ENCODE assay signal across 10 cellular contexts in genomic region chr6:169961772-169962561, GRCh38.
DNase-seq lines count a peak whose midpoint lies in the region; ATAC-seq and TF ChIP-seq lines count a peak whose summit lies in the region.
"Had no signal": no experiment of that assay in that cellular context is flagged by ENCODE, and none has a peak within 500 bp of the region (broad histone marks: within the 10 kb centered on the region; RNA-seq: fewer than 3 reads in every experiment).

No MANE protein-coding gene starts in this region.

- peak; percentile 70 for DNase-seq in WTC11 (ENCODE audit: low spot score)
- peak; percentile 64 for DNase-seq in dermis blood vessel endothelial cell
- DNase-seq in mesendoderm = peak; percentile 59
- DNase-seq in stomach = peak; percentile 24
- DNase-seq in DMS153 (lab: John Stamatoyannopoulos, UW) = no peak
- no peak for DNase-seq in GF-D8 (lab: John Stamatoyannopoulos, UW)
- DNase-seq in DMS53 treated with DMSO at 0.1 percent for 48 hours (lab: John Stamatoyannopoulos, UW; ENCODE audit: unreplicated experiment) = no peak

- peak overlapping the region; percentile 82 for H3K56ac ChIP-seq in mesendoderm (ENCODE audit: low read length)

- H3K79me1 ChIP-seq in mesendoderm (ENCODE audit: low read length) = no peaks in the 10 kb centered on the region

- H3K23ac ChIP-seq in mesendoderm (ENCODE audit: low read length) = no peak overlapping the region

- H3K79me2 ChIP-seq in mesendoderm (ENCODE audit: control insufficient read depth, insufficient read depth, low read length) = no peaks in the 10 kb centered on the region

- H3K36me3 ChIP-seq in mesendoderm (ENCODE audit: control insufficient read depth, insufficient read depth, low read length) = no peaks in the 10 kb centered on the region
- no peaks in the 10 kb centered on the region for H3K36me3 ChIP-seq in stomach

- no peak overlapping the region for H3K27ac Mint-ChIP-seq in WTC11

- H3K9me3 Mint-ChIP-seq in WTC11 = no peaks in the 10 kb centered on the region; the same call in 1 of the 2 replicates

- H3K27ac ChIP-seq in mesendoderm (ENCODE audit: low read depth, low read length) = no peak overlapping the region
- peak overlapping the region in 2 of 5 donors; percentile 38 to 68 for H3K27ac ChIP-seq in stomach
- H3K27ac ChIP-seq: SK-N-MC had no signal

- peak overlapping the region; percentile 23 for H3K4me3 ChIP-seq in mesendoderm (ENCODE audit: low read length)
- peak overlapping the region; percentile 30 to 46 (median 42) for H3K4me3 ChIP-seq in stomach
- H3K4me3 ChIP-seq: SK-N-MC had no signal

- no peaks in the 10 kb centered on the region for H3K9me3 ChIP-seq in stomach

- no peak for TF ChIP-seq POLR2A in stomach (IDR thresholded peaks at IDR 0.05)

- H4K5ac ChIP-seq in mesendoderm (ENCODE audit: low read length) = no peak overlapping the region

- intact Hi-C loops in stomach (cut with DNase I; ENCODE audit: low total_unique reads) = no loop called here

- TF ChIP-seq EP300 in stomach (IDR thresholded peaks at IDR 0.05) = no peak

- CTCF ChIA-PET in WTC11 (lab: Charles Lee) = interaction anchor here (0.7 to 1.8 kb wide), 7 partner anchors 16 to 325 kb away, joined by 3 to 11 read pairs (median 3); no protein-coding TSS in a partner anchor

- H2AK5ac ChIP-seq in mesendoderm (ENCODE audit: low read length) = no peak overlapping the region

- no peak overlapping the region for H2BK15ac ChIP-seq in mesendoderm (replicated peaks; ENCODE audit: low read depth)

- peak; percentile 78 for ATAC-seq in WTC11
- no peak for ATAC-seq in GM18519 (IDR thresholded peaks at IDR 0.05; ENCODE audit: low FRiP score, unreplicated experiment)
- ATAC-seq: esophagus mucosa had no signal

- H3K4me3 Mint-ChIP-seq in WTC11 = peak overlapping the region; percentile 51

- H4K8ac ChIP-seq in mesendoderm (ENCODE audit: low read depth, low read length) = no peak overlapping the region

- H2BK120ac ChIP-seq in mesendoderm (ENCODE audit: low read depth, low read length) = no peak overlapping the region

- H3K36me3 Mint-ChIP-seq in WTC11 = no peaks in the 10 kb centered on the region

- no peak overlapping the region for H2BK5ac ChIP-seq in mesendoderm (ENCODE audit: low read length)

- H3K4ac ChIP-seq in mesendoderm (ENCODE audit: low read depth, low read length) = no peak overlapping the region

- no peaks in the 10 kb centered on the region for H3K4me1 ChIP-seq in mesendoderm (ENCODE audit: control insufficient read depth, low read depth, low read length)
- peaks cover 8 to 25% (median 16%) of the 10 kb centered on the region in 4 donors for H3K4me1 ChIP-seq in stomach

- no peaks in the 10 kb centered on the region for H3K27me3 ChIP-seq in mesendoderm (ENCODE audit: insufficient read depth, low read length, poor library complexity)
- peaks cover 0 to 45% (median 12%) of the 10 kb centered on the region in 3 donors for H3K27me3 ChIP-seq in stomach

- POLR2A ChIA-PET in WTC11 (lab: Charles Lee) = no interaction called here

- H3K18ac ChIP-seq in mesendoderm (ENCODE audit: low read length) = no peak overlapping the region

- TF ChIP-seq CTCF in WTC11 (IDR thresholded peaks at IDR 0.05) (no peak), stomach (IDR thresholded peaks at IDR 0.05) (peak in 3 of 7 experiments; percentile 32 to 46 (median 45))

- peak overlapping the region; percentile 63 for H3K9ac ChIP-seq in mesendoderm (ENCODE audit: low read length)

- peaks cover 7% of the 10 kb centered on the region for H3K27me3 Mint-ChIP-seq in WTC11 (ENCODE audit: low read depth)

- no CpG with 5 or more reads among the region's 75 CpGs for WGBS in mesendoderm (ENCODE audit: extremely low coverage, insufficient coverage, low lambda C conversion rate)
- 19 to 37% (median 24%) methylated on average over 28 to 75 of the region's 75 CpGs for WGBS in stomach, 5 donors

- H3K4me2 ChIP-seq in mesendoderm (ENCODE audit: low read length) = peak overlapping the region; percentile 59

- H3K4me1 Mint-ChIP-seq in WTC11 = peaks cover 6% of the 10 kb centered on the region; the same call in 1 of the 2 replicates

TF ChIP-seq in WTC11, 78 proteins besides CTCF, POLR2A, EP300 and RAD21 (continues in another document):
- TF ChIP-seq, protein P1, sequence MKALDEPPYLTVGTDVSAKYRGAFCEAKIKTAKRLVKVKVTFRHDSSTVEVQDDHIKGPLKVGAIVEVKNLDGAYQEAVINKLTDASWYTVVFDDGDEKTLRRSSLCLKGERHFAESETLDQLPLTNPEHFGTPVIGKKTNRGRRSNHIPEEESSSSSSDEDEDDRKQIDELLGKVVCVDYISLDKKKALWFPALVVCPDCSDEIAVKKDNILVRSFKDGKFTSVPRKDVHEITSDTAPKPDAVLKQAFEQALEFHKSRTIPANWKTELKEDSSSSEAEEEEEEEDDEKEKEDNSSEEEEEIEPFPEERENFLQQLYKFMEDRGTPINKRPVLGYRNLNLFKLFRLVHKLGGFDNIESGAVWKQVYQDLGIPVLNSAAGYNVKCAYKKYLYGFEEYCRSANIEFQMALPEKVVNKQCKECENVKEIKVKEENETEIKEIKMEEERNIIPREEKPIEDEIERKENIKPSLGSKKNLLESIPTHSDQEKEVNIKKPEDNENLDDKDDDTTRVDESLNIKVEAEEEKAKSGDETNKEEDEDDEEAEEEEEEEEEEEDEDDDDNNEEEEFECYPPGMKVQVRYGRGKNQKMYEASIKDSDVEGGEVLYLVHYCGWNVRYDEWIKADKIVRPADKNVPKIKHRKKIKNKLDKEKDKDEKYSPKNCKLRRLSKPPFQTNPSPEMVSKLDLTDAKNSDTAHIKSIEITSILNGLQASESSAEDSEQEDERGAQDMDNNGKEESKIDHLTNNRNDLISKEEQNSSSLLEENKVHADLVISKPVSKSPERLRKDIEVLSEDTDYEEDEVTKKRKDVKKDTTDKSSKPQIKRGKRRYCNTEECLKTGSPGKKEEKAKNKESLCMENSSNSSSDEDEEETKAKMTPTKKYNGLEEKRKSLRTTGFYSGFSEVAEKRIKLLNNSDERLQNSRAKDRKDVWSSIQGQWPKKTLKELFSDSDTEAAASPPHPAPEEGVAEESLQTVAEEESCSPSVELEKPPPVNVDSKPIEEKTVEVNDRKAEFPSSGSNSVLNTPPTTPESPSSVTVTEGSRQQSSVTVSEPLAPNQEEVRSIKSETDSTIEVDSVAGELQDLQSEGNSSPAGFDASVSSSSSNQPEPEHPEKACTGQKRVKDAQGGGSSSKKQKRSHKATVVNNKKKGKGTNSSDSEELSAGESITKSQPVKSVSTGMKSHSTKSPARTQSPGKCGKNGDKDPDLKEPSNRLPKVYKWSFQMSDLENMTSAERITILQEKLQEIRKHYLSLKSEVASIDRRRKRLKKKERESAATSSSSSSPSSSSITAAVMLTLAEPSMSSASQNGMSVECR (CRISPR knock-in tag; IDR thresholded peaks at IDR 0.05; ENCODE audit: borderline replicate concordance) = no peak
- TF ChIP-seq ZNF416 (CRISPR knock-in tag; IDR thresholded peaks at IDR 0.05) (no peak), NFE2L1 (CRISPR knock-in tag; IDR thresholded peaks at IDR 0.05) (no peak), TP53 (CRISPR knock-in tag; IDR thresholded peaks at IDR 0.05) (peak; percentile 54; the same call in 1 of the 2 replicates), MYBL2 (CRISPR knock-in tag; IDR thresholded peaks at IDR 0.05) (0 out of 2 replicates have a peak, but pooled peaks have one; percentile 24), MAX (CRISPR knock-in tag; IDR thresholded peaks at IDR 0.05) (peak; percentile 53; the same call in 1 of the 2 replicates), OVOL2 (CRISPR knock-in tag; IDR thresholded peaks at IDR 0.05; ENCODE audit: borderline replicate concordance) (no peak), RELA (CRISPR knock-in tag; IDR thresholded peaks at IDR 0.05; ENCODE audit: borderline replicate concordance) (no peak), ZNF423 (CRISPR knock-in tag; IDR thresholded peaks at IDR 0.05) (peak; percentile 58), FOXP1 (CRISPR knock-in tag; IDR thresholded peaks at IDR 0.05; ENCODE audit: borderline replicate concordance) (0 out of 2 replicates have a peak, but pooled peaks have one; percentile 45), SP1 (CRISPR knock-in tag; conservative IDR thresholded peaks at IDR 0.05) (no peak)
- TF ChIP-seq, protein P2, sequence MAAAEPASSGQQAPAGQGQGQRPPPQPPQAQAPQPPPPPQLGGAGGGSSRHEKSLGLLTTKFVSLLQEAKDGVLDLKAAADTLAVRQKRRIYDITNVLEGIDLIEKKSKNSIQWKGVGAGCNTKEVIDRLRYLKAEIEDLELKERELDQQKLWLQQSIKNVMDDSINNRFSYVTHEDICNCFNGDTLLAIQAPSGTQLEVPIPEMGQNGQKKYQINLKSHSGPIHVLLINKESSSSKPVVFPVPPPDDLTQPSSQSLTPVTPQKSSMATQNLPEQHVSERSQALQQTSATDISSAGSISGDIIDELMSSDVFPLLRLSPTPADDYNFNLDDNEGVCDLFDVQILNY (CRISPR knock-in tag; IDR thresholded peaks at IDR 0.05) = 0 out of 2 replicates have a peak, but pooled peaks have one; percentile 38
- TF ChIP-seq, protein P3, sequence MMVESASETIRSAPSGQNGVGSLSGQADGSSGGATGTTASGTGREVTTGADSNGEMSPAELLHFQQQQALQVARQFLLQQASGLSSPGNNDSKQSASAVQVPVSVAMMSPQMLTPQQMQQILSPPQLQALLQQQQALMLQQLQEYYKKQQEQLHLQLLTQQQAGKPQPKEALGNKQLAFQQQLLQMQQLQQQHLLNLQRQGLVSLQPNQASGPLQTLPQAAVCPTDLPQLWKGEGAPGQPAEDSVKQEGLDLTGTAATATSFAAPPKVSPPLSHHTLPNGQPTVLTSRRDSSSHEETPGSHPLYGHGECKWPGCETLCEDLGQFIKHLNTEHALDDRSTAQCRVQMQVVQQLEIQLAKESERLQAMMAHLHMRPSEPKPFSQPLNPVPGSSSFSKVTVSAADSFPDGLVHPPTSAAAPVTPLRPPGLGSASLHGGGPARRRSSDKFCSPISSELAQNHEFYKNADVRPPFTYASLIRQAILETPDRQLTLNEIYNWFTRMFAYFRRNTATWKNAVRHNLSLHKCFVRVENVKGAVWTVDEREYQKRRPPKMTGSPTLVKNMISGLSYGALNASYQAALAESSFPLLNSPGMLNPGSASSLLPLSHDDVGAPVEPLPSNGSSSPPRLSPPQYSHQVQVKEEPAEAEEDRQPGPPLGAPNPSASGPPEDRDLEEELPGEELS (CRISPR knock-in tag; IDR thresholded peaks at IDR 0.05) = 0 out of 2 replicates have a peak, but pooled peaks have one; percentile 58
- TF ChIP-seq, protein P4, sequence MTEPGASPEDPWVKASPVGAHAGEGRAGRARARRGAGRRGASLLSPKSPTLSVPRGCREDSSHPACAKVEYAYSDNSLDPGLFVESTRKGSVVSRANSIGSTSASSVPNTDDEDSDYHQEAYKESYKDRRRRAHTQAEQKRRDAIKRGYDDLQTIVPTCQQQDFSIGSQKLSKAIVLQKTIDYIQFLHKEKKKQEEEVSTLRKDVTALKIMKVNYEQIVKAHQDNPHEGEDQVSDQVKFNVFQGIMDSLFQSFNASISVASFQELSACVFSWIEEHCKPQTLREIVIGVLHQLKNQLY (CRISPR knock-in tag; IDR thresholded peaks at IDR 0.05) = no peak

Comparison
In these comparisons a context has a peak if more than half of its experiments do, and no peak if none do; other contexts are left out.
1. DNase-seq: peak in WTC11 (single experiment), dermis blood vessel endothelial cell (single experiment), mesendoderm (single experiment) and stomach (single experiment); none in DMS153 (single experiment), GF-D8 (single experiment) and DMS53 treated with DMSO at 0.1 percent for 48 hours (single experiment).